In genomic region chr21:42518216-42518615, GRCh38 we compare ENCODE assay signal across 1 cellular context.
TF ChIP-seq lines count a peak whose summit lies in the region.

No MANE protein-coding gene starts in this region.

TF ChIP-seq in HEK293, 187 proteins besides CTCF, POLR2A, EP300 and RAD21 (continued from another document):
- TF ChIP-seq, protein P1, sequence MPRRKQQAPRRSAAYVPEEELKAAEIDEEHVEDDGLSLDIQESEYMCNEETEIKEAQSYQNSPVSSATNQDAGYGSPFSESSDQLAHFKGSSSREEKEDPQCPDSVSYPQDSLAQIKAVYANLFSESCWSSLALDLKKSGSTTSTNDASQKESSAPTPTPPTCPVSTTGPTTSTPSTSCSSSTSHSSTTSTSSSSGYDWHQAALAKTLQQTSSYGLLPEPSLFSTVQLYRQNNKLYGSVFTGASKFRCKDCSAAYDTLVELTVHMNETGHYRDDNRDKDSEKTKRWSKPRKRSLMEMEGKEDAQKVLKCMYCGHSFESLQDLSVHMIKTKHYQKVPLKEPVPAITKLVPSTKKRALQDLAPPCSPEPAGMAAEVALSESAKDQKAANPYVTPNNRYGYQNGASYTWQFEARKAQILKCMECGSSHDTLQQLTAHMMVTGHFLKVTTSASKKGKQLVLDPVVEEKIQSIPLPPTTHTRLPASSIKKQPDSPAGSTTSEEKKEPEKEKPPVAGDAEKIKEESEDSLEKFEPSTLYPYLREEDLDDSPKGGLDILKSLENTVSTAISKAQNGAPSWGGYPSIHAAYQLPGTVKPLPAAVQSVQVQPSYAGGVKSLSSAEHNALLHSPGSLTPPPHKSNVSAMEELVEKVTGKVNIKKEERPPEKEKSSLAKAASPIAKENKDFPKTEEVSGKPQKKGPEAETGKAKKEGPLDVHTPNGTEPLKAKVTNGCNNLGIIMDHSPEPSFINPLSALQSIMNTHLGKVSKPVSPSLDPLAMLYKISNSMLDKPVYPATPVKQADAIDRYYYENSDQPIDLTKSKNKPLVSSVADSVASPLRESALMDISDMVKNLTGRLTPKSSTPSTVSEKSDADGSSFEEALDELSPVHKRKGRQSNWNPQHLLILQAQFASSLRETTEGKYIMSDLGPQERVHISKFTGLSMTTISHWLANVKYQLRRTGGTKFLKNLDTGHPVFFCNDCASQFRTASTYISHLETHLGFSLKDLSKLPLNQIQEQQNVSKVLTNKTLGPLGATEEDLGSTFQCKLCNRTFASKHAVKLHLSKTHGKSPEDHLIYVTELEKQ (tag by site-specific recombination; IDR thresholded peaks at IDR 0.05; ENCODE audit: borderline replicate concordance): no peak
- no peak for TF ChIP-seq ZNF133 (tag by site-specific recombination; IDR thresholded peaks at IDR 0.05)
- TF ChIP-seq ZNF600 (tag by site-specific recombination; IDR thresholded peaks at IDR 0.05): peak; percentile 47; the same call in 1 of the 2 replicates
TF ChIP-seq in HEK293: peak in this region for 4.
